In genomic region chr11:67357831-67358555, GRCh38 we compare ENCODE assay signal across 14 cellular contexts. TPM values are rescaled to one million over a fixed set of nuclear protein-coding genes. Genes with fewer than 3 reads are reported as not detected.
DNase-seq lines count a peak whose midpoint lies in the region; ATAC-seq, FAIRE-seq and TF ChIP-seq lines count a peak whose summit lies in the region.
"Had no signal": no experiment of that assay in that cellular context is flagged by ENCODE, and none has a peak within 500 bp of the region (broad histone marks: within the 10 kb centered on the region; RNA-seq: fewer than 3 reads in every experiment).

No MANE protein-coding gene starts in this region.

- H3K4me3 Mint-ChIP-seq in brain, result no peak overlapping the region
- H3K4me3 Mint-ChIP-seq: activated T-cell treated with anti-CD3 and anti-CD28 coated beads, Interleukin-2, amount 50 U/mL, for 4 hours had no signal

- H3K9me3 Mint-ChIP-seq in brain, result peaks cover 0 to 4% (median 0%) of the 10 kb centered on the region in 5 experiments
- H3K9me3 Mint-ChIP-seq: activated T-cell treated with anti-CD3 and anti-CD28 coated beads, Interleukin-2, amount 50 U/mL, for 4 hours had no signal

- no peak for FAIRE-seq in A549 (lab: Jason Lieb, UNC)
- FAIRE-seq: A204.1, TTC549 had no signal

- H3K36me3 Mint-ChIP-seq in brain, result no peaks in the 10 kb centered on the region

- H3K4me1 Mint-ChIP-seq in brain, result peaks cover 42% of the 10 kb centered on the region

- H3K4me2 ChIP-seq in A549, result peak overlapping the region; percentile 93

- H3K9me3 ChIP-seq in A549, result no peaks in the 10 kb centered on the region
- no peaks in the 10 kb centered on the region for H3K9me3 ChIP-seq in muscle layer of duodenum (ENCODE audit: control insufficient read depth in 1 of 2, low read length in 2 of 2)
- H3K9me3 ChIP-seq: heart right ventricle had no signal

- no peak for TF ChIP-seq CTCF in A549 (IDR thresholded peaks at IDR 0.05)
- no peak for TF ChIP-seq CTCF in brain (conservative IDR thresholded peaks at IDR 0.05)

- H3K4me3 ChIP-seq in A549 (no peak overlapping the region), muscle layer of duodenum (ENCODE audit: low read depth in 1 of 2, low read length in 2 of 2) (no peak overlapping the region)
- H3K4me3 ChIP-seq: heart right ventricle had no signal

- H3K27ac ChIP-seq in A549, result peak overlapping the region; percentile 93 to 98
- H3K27ac ChIP-seq in muscle layer of duodenum (ENCODE audit: low read length), result peak overlapping the region; percentile 4

- TF ChIP-seq POLR2A in A549 (IDR thresholded peaks at IDR 0.05; ENCODE audit: low read length), result no peak

- CTCF ChIA-PET in A549 (lab: Yijun Ruan, JAX), result interaction anchor here (1.8 to 20.0 kb wide), 4 partner anchors 12 to 111 kb away, joined by 6 to 1913 read pairs (median 43); partner anchors contain the start of genes CLCF1, PPP1CA, RAD9A and TBC1D10C

- H3K27me3 ChIP-seq in muscle layer of duodenum (ENCODE audit: low read depth, low read length), result no peaks in the 10 kb centered on the region
- H3K27me3 ChIP-seq: heart right ventricle had no signal

- POLR2A ChIA-PET in A549 (lab: Yijun Ruan, JAX), result interaction anchor here (0.8 to 8.3 kb wide), 4 partner anchors 15 to 44 kb away, joined by 4 to 172 read pairs (median 68); partner anchors contain the start of genes CLCF1, PPP1CA and RAD9A

- H3K4me1 ChIP-seq in A549, result peaks cover 72% of the 10 kb centered on the region
- H3K4me1 ChIP-seq in muscle layer of duodenum (ENCODE audit: control insufficient read depth in 1 of 2, insufficient read depth in 2 of 2, low read length in 2 of 2), result peaks cover 27 to 32% of the 10 kb centered on the region in 2 donors

- peaks cover 3% of the 10 kb centered on the region for H3K27me3 Mint-ChIP-seq in brain

- peaks cover 0 to 9% of the 10 kb centered on the region in 2 donors for H3K36me3 ChIP-seq in muscle layer of duodenum (ENCODE audit: control insufficient read depth in 1 of 2, insufficient read depth in 2 of 2, low read length in 2 of 2)
- H3K36me3 ChIP-seq: heart right ventricle had no signal

- WGBS in A549 (ENCODE audit: missing lambda C conversion rate), result 61% methylated on average over 10 of the region's 10 CpGs

- DNase-seq in A549 (ENCODE audit: low read depth in 1 of 2, low spot score in 1 of 2) (peak; percentile 43 to 61), HT-29 (ENCODE audit: low spot score) (peak; percentile 73), SHP77 (lab: John Stamatoyannopoulos, UW) (no peak), NCI-H510A (lab: John Stamatoyannopoulos, UW) (no peak), anterior cingulate cortex (lab: John Stamatoyannopoulos, UW) (no peak)
- DNase-seq: activated T-cell treated with anti-CD3 and anti-CD28 coated beads, Interleukin-2, amount 50 U/mL, for 4 hours; NCI-H1694; stimulated activated naive CD4-positive, alpha-beta T cell treated with Interleukin-2 at 50 U/mL for 16 hours had no signal

- TF ChIP-seq EP300 in A549 (IDR thresholded peaks at IDR 0.05), result no peak

- H3K27ac Mint-ChIP-seq in brain, result peak overlapping the region; percentile 13 to 86 (median 61)

- no peak for ATAC-seq in A549
- no peak for ATAC-seq in GM21367 (IDR thresholded peaks at IDR 0.05; ENCODE audit: unreplicated experiment)
- ATAC-seq: activated T-cell treated with anti-CD3 and anti-CD28 coated beads, Interleukin-2, amount 50 U/mL, for 4 hours; heart right ventricle had no signal

- TF ChIP-seq RAD21 in A549 (conservative IDR thresholded peaks at IDR 0.05 in 1 of 2, IDR thresholded peaks at IDR 0.05 in 1 of 2), result no peak

TF ChIP-seq in A549, 52 proteins besides CTCF, POLR2A, EP300 and RAD21:
- TF ChIP-seq, protein P1, sequence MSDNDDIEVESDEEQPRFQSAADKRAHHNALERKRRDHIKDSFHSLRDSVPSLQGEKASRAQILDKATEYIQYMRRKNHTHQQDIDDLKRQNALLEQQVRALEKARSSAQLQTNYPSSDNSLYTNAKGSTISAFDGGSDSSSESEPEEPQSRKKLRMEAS (IDR thresholded peaks at IDR 0.05), result 0 out of 2 replicates have a peak, but pooled peaks have one; percentile 28
- TF ChIP-seq KDM1A (IDR thresholded peaks at IDR 0.05; ENCODE audit: low read depth) (no peak), FOSL2 (IDR thresholded peaks at IDR 0.05) (peak; percentile 12; the same call in 1 of the 2 replicates), FOSL2 (CRISPR knock-in tag; IDR thresholded peaks at IDR 0.05) (peak; percentile 63)
- TF ChIP-seq, protein P2, sequence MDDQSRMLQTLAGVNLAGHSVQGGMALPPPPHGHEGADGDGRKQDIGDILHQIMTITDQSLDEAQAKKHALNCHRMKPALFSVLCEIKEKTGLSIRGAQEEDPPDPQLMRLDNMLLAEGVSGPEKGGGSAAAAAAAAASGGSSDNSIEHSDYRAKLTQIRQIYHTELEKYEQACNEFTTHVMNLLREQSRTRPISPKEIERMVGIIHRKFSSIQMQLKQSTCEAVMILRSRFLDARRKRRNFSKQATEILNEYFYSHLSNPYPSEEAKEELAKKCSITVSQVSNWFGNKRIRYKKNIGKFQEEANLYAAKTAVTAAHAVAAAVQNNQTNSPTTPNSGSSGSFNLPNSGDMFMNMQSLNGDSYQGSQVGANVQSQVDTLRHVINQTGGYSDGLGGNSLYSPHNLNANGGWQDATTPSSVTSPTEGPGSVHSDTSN (IDR thresholded peaks at IDR 0.05), result peak; percentile 64; the same call in 1 of the 2 replicates
TF ChIP-seq in A549: peak in this region for 3.

RNA-seq across cellular contexts. Expression of gene POLD4, which starts 4.6 kb away (rescaled TPM):
- polyA plus RNA-seq in A549 (2011; rRNA removed) (140 and 157 TPM in 2 replicates), A549 (2017; fragmentation: RNase III; extraction: RNeasy Plus Mini Kit Qiagen cat#74134 plus additional on column Dnase treatment) (131 to 159 TPM (median 148 TPM) in 3 replicates), brain (ENCODE audit: insufficient read depth, low read depth, low replicate concordance) (39.3 TPM)
- 213 and 248 TPM in 2 replicates for polyA plus RNA-seq in A549 (2012; cell fraction: cytosol; rRNA removed)
- polyA plus RNA-seq in A549 (2012; cell fraction: nucleus; rRNA removed), result 283 and 303 TPM in 2 replicates
- polyA minus RNA-seq in A549 (2011; rRNA and poly(A)+ RNA removed), result 45.2 and 61.1 TPM in 2 replicates
- 137 and 138 TPM in 2 replicates for total RNA-seq in HT-29 (2014; rRNA removed; shearing (Covaris generic))

RNA-seq across cellular contexts. Expression of gene CLCF1, which starts 15.4 kb away (rescaled TPM):
- 23.9 and 25.8 TPM in 2 replicates for polyA plus RNA-seq in A549 (2011; rRNA removed)
- 75.7 and 103 TPM in 2 replicates for polyA plus RNA-seq in A549 (2012; cell fraction: cytosol; rRNA removed)
- 204 and 212 TPM in 2 replicates for polyA plus RNA-seq in A549 (2012; cell fraction: nucleus; rRNA removed)
- polyA plus RNA-seq in A549 (2017; fragmentation: RNase III; extraction: RNeasy Plus Mini Kit Qiagen cat#74134 plus additional on column Dnase treatment), result 31.0 to 37.1 TPM (median 36.0 TPM) in 3 replicates
- 14.6 and 17.5 TPM in 2 replicates for polyA minus RNA-seq in A549 (2011; rRNA and poly(A)+ RNA removed)
- total RNA-seq in HT-29 (2014; rRNA removed; shearing (Covaris generic)), result 25.5 and 29.7 TPM in 2 replicates
- 0.46 TPM for polyA plus RNA-seq in brain (ENCODE audit: insufficient read depth, low read depth, low replicate concordance)

RNA-seq across cellular contexts. Expression of gene RAD9A, which starts 33.8 kb away (rescaled TPM):
- polyA plus RNA-seq in A549 (2011; rRNA removed) (19.0 and 19.6 TPM in 2 replicates), A549 (2017; fragmentation: RNase III; extraction: RNeasy Plus Mini Kit Qiagen cat#74134 plus additional on column Dnase treatment) (41.6 to 43.7 TPM (median 43.0 TPM) in 3 replicates), brain (ENCODE audit: insufficient read depth, low read depth, low replicate concordance) (18.0 TPM)
- polyA plus RNA-seq in A549 (2012; cell fraction: cytosol; rRNA removed), result 56.6 and 74.8 TPM in 2 replicates
- 286 and 297 TPM in 2 replicates for polyA plus RNA-seq in A549 (2012; cell fraction: nucleus; rRNA removed)
- polyA minus RNA-seq in A549 (2011; rRNA and poly(A)+ RNA removed), result 12.8 and 14.6 TPM in 2 replicates
- total RNA-seq in HT-29 (2014; rRNA removed; shearing (Covaris generic)), result 35.2 and 38.4 TPM in 2 replicates

RNA-seq across cellular contexts. Expression of gene PPP1CA, which starts 43.7 kb away (rescaled TPM):
- polyA plus RNA-seq in A549 (2011; rRNA removed), result 174 and 178 TPM in 2 replicates
- polyA plus RNA-seq in A549 (2012; cell fraction: cytosol; rRNA removed), result 405 and 423 TPM in 2 replicates
- polyA plus RNA-seq in A549 (2012; cell fraction: nucleus; rRNA removed), result 324 and 334 TPM in 2 replicates
- polyA plus RNA-seq in A549 (2017; fragmentation: RNase III; extraction: RNeasy Plus Mini Kit Qiagen cat#74134 plus additional on column Dnase treatment), result 200 to 208 TPM (median 205 TPM) in 3 replicates
- 239 and 243 TPM in 2 replicates for polyA minus RNA-seq in A549 (2011; rRNA and poly(A)+ RNA removed)
- 610 and 631 TPM in 2 replicates for total RNA-seq in HT-29 (2014; rRNA removed; shearing (Covaris generic))
- 231 TPM for polyA plus RNA-seq in brain (ENCODE audit: insufficient read depth, low read depth, low replicate concordance)

RNA-seq across cellular contexts. Expression of gene TBC1D10C, which starts 45.9 kb away (rescaled TPM):
- polyA plus RNA-seq in A549 (2011; rRNA removed) (not detected in 2 replicates), A549 (2017; fragmentation: RNase III; extraction: RNeasy Plus Mini Kit Qiagen cat#74134 plus additional on column Dnase treatment) (0.08 TPM in 1 of 3 replicates, not detected in the others), brain (ENCODE audit: insufficient read depth, low read depth, low replicate concordance) (0.29 TPM)
- polyA plus RNA-seq in A549 (2012; cell fraction: cytosol; rRNA removed), result 0.06 TPM in 1 of 2 replicates, not detected in the other
- polyA plus RNA-seq in A549 (2012; cell fraction: nucleus; rRNA removed), result 0.28 TPM in 1 of 2 replicates, not detected in the other
- not detected in 2 replicates for polyA minus RNA-seq in A549 (2011; rRNA and poly(A)+ RNA removed)
- total RNA-seq in HT-29 (2014; rRNA removed; shearing (Covaris generic)), result 0.15 TPM in 1 of 2 replicates, not detected in the other

Comparison
In these comparisons a context has a peak if more than half of its experiments do, and no peak if none do; other contexts are left out.
1. DNase-seq: peak in A549 (2 of 2) and HT-29 (single experiment); none in SHP77 (0 of 2), NCI-H510A (single experiment) and anterior cingulate cortex (0 of 58).
2. RNA of gene CLCF1, which starts 15.4 kb away (polyA plus RNA-seq): 23.9 to 212 TPM in A549; 0.46 TPM in brain (single experiment); every median in the first group is over 10 times any median in the second.